ENCODE assay signal across 16 cellular contexts in genomic region chr12:49984476-49984890, GRCh38. TPM values are rescaled to one million over a fixed set of nuclear protein-coding genes. Genes with fewer than 3 reads are reported as not detected.
A peak's percentile ranks its signal among the peaks of the same experiment; 100 is the strongest.
DNase-seq lines count a peak whose midpoint lies in the region; ATAC-seq and TF ChIP-seq lines count a peak whose summit lies in the region.
"Had no signal": no experiment of that assay in that cellular context is flagged by ENCODE, and none has a peak within 500 bp of the region (broad histone marks: within the 10 kb centered on the region; RNA-seq: fewer than 3 reads in every experiment).

No MANE protein-coding gene starts in this region.

- H3K9me3 ChIP-seq in A673 (ENCODE audit: low read depth, low read length, poor library complexity, severe bottlenecking): no peaks in the 10 kb centered on the region
- H3K9me3 ChIP-seq in HEK293 (ENCODE audit: control insufficient read depth, insufficient read depth, low read depth, low read length): no peaks in the 10 kb centered on the region
- no peaks in the 10 kb centered on the region for H3K9me3 ChIP-seq in body of pancreas
- no peaks in the 10 kb centered on the region for H3K9me3 ChIP-seq in mesodermal cell (ENCODE audit: control insufficient read depth, low read length)
- H3K9me3 ChIP-seq: colonic mucosa, lower lobe of right lung had no signal

- H3K27ac ChIP-seq in A673 (ENCODE audit: low read depth, low read length, poor library complexity, severe bottlenecking): peak overlapping the region; percentile 29
- H3K27ac ChIP-seq in HEK293 (ENCODE audit: extremely low read depth, low read depth, low read length): no peak overlapping the region
- H3K27ac ChIP-seq in body of pancreas: no peak overlapping the region
- H3K27ac ChIP-seq in mesodermal cell (ENCODE audit: low read depth, low read length, severe bottlenecking): peak overlapping the region; percentile 84
- H3K27ac ChIP-seq: colonic mucosa, lower lobe of right lung had no signal

- no peak for TF ChIP-seq POLR2A in body of pancreas (IDR thresholded peaks at IDR 0.05)

- H3K27ac Mint-ChIP-seq in MCF 10A (ENCODE audit: low read depth, unreplicated experiment): no peak overlapping the region
- H3K27ac Mint-ChIP-seq: activated T-cell treated with anti-CD3 and anti-CD28 coated beads, Interleukin-2, amount 50 U/mL, for 72 hours had no signal

- peaks cover 24% of the 10 kb centered on the region for H3K36me3 Mint-ChIP-seq in MCF 10A (ENCODE audit: insufficient read depth, unreplicated experiment)

- CTCF ChIA-PET in A673 (lab: Charles Lee): interaction anchor here (0.6 to 2.0 kb wide), 4 partner anchors 18 to 100 kb away, joined by 3 to 13 read pairs (median 6); no protein-coding TSS in a partner anchor
- CTCF ChIA-PET in HEK293 (lab: Yijun Ruan, JAX): interaction anchor here (0.6 to 7.5 kb wide), 9 partner anchors 8 to 243 kb away, joined by 3 to 104 read pairs (median 7); partner anchors contain the start of genes SMARCD1 and TMBIM6
- CTCF ChIA-PET in MCF 10A (lab: Yijun Ruan, JAX): interaction anchor here (0.7 to 9.4 kb wide), 6 partner anchors 10 to 148 kb away, joined by 3 to 92 read pairs (median 6); no protein-coding TSS in a partner anchor

- H3K9me3 Mint-ChIP-seq in MCF 10A (ENCODE audit: unreplicated experiment): no peaks in the 10 kb centered on the region
- H3K9me3 Mint-ChIP-seq: activated T-cell treated with anti-CD3 and anti-CD28 coated beads, Interleukin-2, amount 50 U/mL, for 72 hours had no signal

- peak; percentile 21 for ATAC-seq in body of pancreas
- ATAC-seq in HG03520 (IDR thresholded peaks at IDR 0.05; ENCODE audit: unreplicated experiment): no peak
- ATAC-seq: activated T-cell treated with anti-CD3 and anti-CD28 coated beads, Interleukin-2, amount 50 U/mL, for 72 hours; stimulated activated naive CD8-positive, alpha-beta T cell treated with anti-CD3 and anti-CD28 coated beads, Interleukin-15, Interleukin-2, amounts not matched to agents 100 U/mL and 50 U/mL, for 24 hours had no signal

- intact Hi-C loops in A673 (cut with micrococcal nuclease; ENCODE audit: unreplicated experiment) (no loop called here), body of pancreas (cut with DNase I) (no loop called here), MCF 10A (cut with micrococcal nuclease) (no loop called here)

- H3K4me3 ChIP-seq in A673 (ENCODE audit: low read depth, low read length, poor library complexity, severe bottlenecking): no peak overlapping the region
- no peak overlapping the region for H3K4me3 ChIP-seq in HEK293 (ENCODE audit: low read depth, low read length)
- H3K4me3 ChIP-seq in body of pancreas: no peak overlapping the region
- H3K4me3 ChIP-seq in mesodermal cell (ENCODE audit: extremely low read depth, insufficient read depth, low read length, poor library complexity, severe bottlenecking): no peak overlapping the region
- H3K4me3 ChIP-seq: colonic mucosa, lower lobe of right lung, skin epidermis had no signal

- peaks cover 5% of the 10 kb centered on the region for H3K4me1 Mint-ChIP-seq in MCF 10A (ENCODE audit: insufficient read depth, unreplicated experiment)

- H3K36me3 ChIP-seq in A673 (ENCODE audit: insufficient read depth, low read length, poor library complexity, severe bottlenecking) (peaks cover 19% of the 10 kb centered on the region), HEK293 (ENCODE audit: control insufficient read depth in 2 of 2, insufficient read depth in 1 of 2, low read length in 2 of 2) (peaks cover 17 to 51% of the 10 kb centered on the region in 2 experiments), body of pancreas (replicated peaks in 1 of 2; ENCODE audit: insufficient read depth in 1 of 2, low read depth in 2 of 2) (no peaks in the 10 kb centered on the region), mesodermal cell (ENCODE audit: control insufficient read depth, insufficient read depth, low read length) (peaks cover 37% of the 10 kb centered on the region)
- H3K36me3 ChIP-seq: colonic mucosa, lower lobe of right lung had no signal

- H3K4me3 Mint-ChIP-seq in MCF 10A (ENCODE audit: unreplicated experiment): no peak overlapping the region
- H3K4me3 Mint-ChIP-seq: activated T-cell treated with anti-CD3 and anti-CD28 coated beads, Interleukin-2, amount 50 U/mL, for 72 hours had no signal

- WGBS in body of pancreas, 2 donors: 74 to 82% methylated on average over 5 of the region's 5 CpGs
- 79 to 89% methylated on average over 4 to 5 of the region's 5 CpGs for WGBS in mesodermal cell (ENCODE audit: insufficient coverage in 2 of 2), 2 experiments

- H3K27me3 Mint-ChIP-seq in MCF 10A (ENCODE audit: insufficient read depth, unreplicated experiment): no peaks in the 10 kb centered on the region

- POLR2A ChIA-PET in A673 (lab: Charles Lee; ENCODE audit: low non-redundant PET): no interaction called here
- POLR2A ChIA-PET in HEK293 (lab: Yijun Ruan, JAX): no interaction called here
- POLR2A ChIA-PET in MCF 10A (lab: Yijun Ruan, JAX): interaction anchor here (0.6 to 1.5 kb wide), 3 partner anchors 14 to 128 kb away, joined by 3 to 5 read pairs (median 4); partner anchors contain the start of gene COX14

- H3K4me1 ChIP-seq in A673 (ENCODE audit: insufficient read depth, low read length, poor library complexity, severe bottlenecking): peaks cover 16% of the 10 kb centered on the region
- H3K4me1 ChIP-seq in HEK293 (ENCODE audit: control insufficient read depth, insufficient read depth, low read length): no peaks in the 10 kb centered on the region
- H3K4me1 ChIP-seq in body of pancreas: no peaks in the 10 kb centered on the region
- peaks cover 48% of the 10 kb centered on the region for H3K4me1 ChIP-seq in mesodermal cell (ENCODE audit: control insufficient read depth, insufficient read depth, low read length, poor library complexity, severe bottlenecking)
- H3K4me1 ChIP-seq: colonic mucosa had no signal

- TF ChIP-seq CTCF in A673 (conservative IDR thresholded peaks at IDR 0.05; ENCODE audit: low read depth, low read length): no peak
- TF ChIP-seq CTCF in HEK293 (tag by site-specific recombination; IDR thresholded peaks at IDR 0.05): no peak
- no peak for TF ChIP-seq CTCF in body of pancreas (IDR thresholded peaks at IDR 0.05)
- TF ChIP-seq CTCF in MCF 10A (IDR thresholded peaks at IDR 0.05; ENCODE audit: unreplicated experiment): no peak

- BruUV-seq in A673 (replicated peaks; lab: Mats Ljungman, UMichigan): no TSS peak
- no TSS peak for BruUV-seq in MCF 10A (replicated peaks; lab: Mats Ljungman, UMichigan)

- no peak for DNase-seq in A673 (ENCODE audit: low spot score)
- DNase-seq in body of pancreas: no peak
- DNase-seq in MCF 10A (ENCODE audit: unreplicated experiment): no peak
- no peak for DNase-seq in activated gamma-delta T cell (lab: John Stamatoyannopoulos, UW)
- no peak for DNase-seq in GM19240 (ENCODE audit: insufficient read length, low spot score)
- DNase-seq: activated CD4-positive, alpha-beta T cell treated with anti-CD3 and anti-CD28 coated beads, Interleukin-2, amount 50 U/mL, for 1 hour; activated T-cell treated with anti-CD3 and anti-CD28 coated beads, Interleukin-2, amount 50 U/mL, for 72 hours; colonic mucosa; lower lobe of right lung; NCI-H1417 treated with DMSO at 0.1 percent for 48 hours; stimulated activated naive CD8-positive, alpha-beta T cell treated with anti-CD3 and anti-CD28 coated beads, Interleukin-15, Interleukin-2, amounts not matched to agents 100 U/mL and 50 U/mL, for 24 hours; T1000 had no signal

- H3K27me3 ChIP-seq in A673 (replicated peaks; ENCODE audit: insufficient read depth, low read depth, low read length, poor library complexity) (no peaks in the 10 kb centered on the region), body of pancreas (no peaks in the 10 kb centered on the region)
- H3K27me3 ChIP-seq: colonic mucosa had no signal

TF ChIP-seq in HEK293, 187 proteins besides CTCF, POLR2A, EP300 and RAD21:
- no peak for TF ChIP-seq ZNF645 (tag by site-specific recombination; IDR thresholded peaks at IDR 0.05)
- TF ChIP-seq, protein P1, sequence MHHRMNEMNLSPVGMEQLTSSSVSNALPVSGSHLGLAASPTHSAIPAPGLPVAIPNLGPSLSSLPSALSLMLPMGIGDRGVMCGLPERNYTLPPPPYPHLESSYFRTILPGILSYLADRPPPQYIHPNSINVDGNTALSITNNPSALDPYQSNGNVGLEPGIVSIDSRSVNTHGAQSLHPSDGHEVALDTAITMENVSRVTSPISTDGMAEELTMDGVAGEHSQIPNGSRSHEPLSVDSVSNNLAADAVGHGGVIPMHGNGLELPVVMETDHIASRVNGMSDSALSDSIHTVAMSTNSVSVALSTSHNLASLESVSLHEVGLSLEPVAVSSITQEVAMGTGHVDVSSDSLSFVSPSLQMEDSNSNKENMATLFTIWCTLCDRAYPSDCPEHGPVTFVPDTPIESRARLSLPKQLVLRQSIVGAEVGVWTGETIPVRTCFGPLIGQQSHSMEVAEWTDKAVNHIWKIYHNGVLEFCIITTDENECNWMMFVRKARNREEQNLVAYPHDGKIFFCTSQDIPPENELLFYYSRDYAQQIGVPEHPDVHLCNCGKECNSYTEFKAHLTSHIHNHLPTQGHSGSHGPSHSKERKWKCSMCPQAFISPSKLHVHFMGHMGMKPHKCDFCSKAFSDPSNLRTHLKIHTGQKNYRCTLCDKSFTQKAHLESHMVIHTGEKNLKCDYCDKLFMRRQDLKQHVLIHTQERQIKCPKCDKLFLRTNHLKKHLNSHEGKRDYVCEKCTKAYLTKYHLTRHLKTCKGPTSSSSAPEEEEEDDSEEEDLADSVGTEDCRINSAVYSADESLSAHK (tag by site-specific recombination; IDR thresholded peaks at IDR 0.05): peak; percentile 72; the same call in 1 of the 2 replicates

RNA-seq across cellular contexts. Expression of gene AQP6, which starts 11.7 kb away (rescaled TPM):
- not detected in 2 replicates for total RNA-seq in A673 (2021)
- not detected for total RNA-seq in body of pancreas
- polyA plus RNA-seq in mesodermal cell (2013, experiment 1 of 2): not detected
- polyA plus RNA-seq in mesodermal cell (2013, experiment 2 of 2): not detected
- total RNA-seq in MCF 10A (2022): not detected in 2 replicates
- total RNA-seq: activated T-cell treated with anti-CD3 and anti-CD28 coated beads, Interleukin-2, amount 50 U/mL, for 72 hours; colonic mucosa had no signal

RNA-seq across cellular contexts. Expression of gene AQP5, which starts 22.8 kb away (rescaled TPM):
- total RNA-seq in A673 (2021): not detected in 2 replicates
- 1 to 10 TPM; 1.3 to 2.1 TPM for total RNA-seq in body of pancreas
- 0.22 TPM for polyA plus RNA-seq in mesodermal cell (2013, experiment 1 of 2)
- 0.35 TPM for polyA plus RNA-seq in mesodermal cell (2013, experiment 2 of 2)
- total RNA-seq in MCF 10A (2022): not detected in 2 replicates
- total RNA-seq: activated T-cell treated with anti-CD3 and anti-CD28 coated beads, Interleukin-2, amount 50 U/mL, for 72 hours; colonic mucosa had no signal

RNA-seq across cellular contexts. Expression of gene AQP2, which starts 33.9 kb away (rescaled TPM):
- total RNA-seq in A673 (2021): not detected in 2 replicates
- not detected for total RNA-seq in body of pancreas
- polyA plus RNA-seq in mesodermal cell (2013, experiment 1 of 2): not detected
- not detected for polyA plus RNA-seq in mesodermal cell (2013, experiment 2 of 2)
- not detected in 2 replicates for total RNA-seq in MCF 10A (2022)
- total RNA-seq: activated T-cell treated with anti-CD3 and anti-CD28 coated beads, Interleukin-2, amount 50 U/mL, for 72 hours; colonic mucosa; lower lobe of right lung had no signal

RNA-seq across cellular contexts. Expression of gene RACGAP1, which starts 40.8 kb away (rescaled TPM):
- 173 and 179 TPM in 2 replicates for total RNA-seq in A673 (2021)
- 1 to 10 TPM; 3.9 to 4.6 TPM for total RNA-seq in body of pancreas
- polyA plus RNA-seq in mesodermal cell (2013, experiment 1 of 2): 47.1 TPM
- 52.9 TPM for polyA plus RNA-seq in mesodermal cell (2013, experiment 2 of 2)
- total RNA-seq in MCF 10A (2022): 58.5 and 67.9 TPM in 2 replicates

Comparison
In these comparisons a context has a peak if more than half of its experiments do, and no peak if none do; other contexts are left out.
1. H3K27ac ChIP-seq: peak in A673 (single experiment) and mesodermal cell (single experiment); none in HEK293 (single experiment) and body of pancreas (0 of 4).